8 cellular contexts compared by ENCODE assay signal in genomic region chr7:77798394-77799077, GRCh38. TPM values are rescaled to one million over a fixed set of nuclear protein-coding genes. Genes with fewer than 3 reads are reported as not detected.
DNase-seq lines count a peak whose midpoint lies in the region; ATAC-seq, FAIRE-seq and TF ChIP-seq lines count a peak whose summit lies in the region.

TSS of gene PHTF2 (plus strand) at chr7:77798773.
A gene with protein sequence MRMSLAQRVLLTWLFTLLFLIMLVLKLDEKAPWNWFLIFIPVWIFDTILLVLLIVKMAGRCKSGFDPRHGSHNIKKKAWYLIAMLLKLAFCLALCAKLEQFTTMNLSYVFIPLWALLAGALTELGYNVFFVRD (minus strand): TSS chr7:77798434. CDS start chr7:77794373, 4,061 bp downstream.

- H3K4me3 Mint-ChIP-seq in chondrocyte (ENCODE audit: unreplicated experiment) = peak within 1 kb of the TSS; percentile 81

- H3K9me3 ChIP-seq in BE2C = no peaks in the 10 kb centered on the region
- no peaks in the 10 kb centered on the region for H3K9me3 ChIP-seq in keratinocyte (ENCODE audit: control insufficient read depth, low read depth, low read length)

- dilution Hi-C loops in keratinocyte (cut with MboI; ENCODE audit: extremely low pct_ligation_motif_present, low sequenced_read_pairs) = no loop called here

- no peaks in the 10 kb centered on the region for H3K27me3 Mint-ChIP-seq in chondrocyte (ENCODE audit: low read depth)

- FAIRE-seq in keratinocyte (lab: Jason Lieb, UNC) = peak; percentile 52

- peak within 1 kb of the TSS; percentile 89 for H3K4me3 ChIP-seq in BE2C (ENCODE audit: low read depth, low read length)
- H3K4me3 ChIP-seq in keratinocyte (ENCODE audit: control insufficient read depth in 2 of 3, extremely low read depth in 1 of 3, insufficient read depth in 2 of 3, low read depth in 1 of 3, low read length in 3 of 3) = peak within 1 kb of the TSS; percentile 88 to 93 (median 89)

- DNase-seq in BE2C (peak; percentile 99), NCI-H510A (lab: John Stamatoyannopoulos, UW) (peak; percentile 94), chondrocyte (ENCODE audit: low spot score) (peak; percentile 99), keratinocyte (ENCODE audit: low read depth, low spot score) (peak; percentile 90)
- peak; percentile 84 for DNase-seq in activated CD4-positive, alpha-beta T cell treated with anti-CD3 and anti-CD28 coated beads for 1 hour
- peak; percentile 81 for DNase-seq in stimulated activated CD4-positive, alpha-beta T cell treated with anti-CD3 and anti-CD28 coated beads, Interleukin-15, amount 100 ng/mL, for 1 hour (ENCODE audit: low read depth in 1 of 2, low spot score in 1 of 2)

- peaks cover 50% of the 10 kb centered on the region for H3K4me1 Mint-ChIP-seq in chondrocyte (ENCODE audit: low read depth)

- H3K4me1 ChIP-seq in BE2C (no peaks in the 10 kb centered on the region; the same call in none of the 2 replicates), keratinocyte (ENCODE audit: control insufficient read depth, extremely low read depth, insufficient read depth, low read length) (peaks cover 17% of the 10 kb centered on the region)

- peak within 1 kb of the TSS; percentile 91 for H3K27ac ChIP-seq in keratinocyte (ENCODE audit: control insufficient read depth, insufficient read depth, low read length)

- peaks cover 70% of the 10 kb centered on the region for H3K79me2 ChIP-seq in keratinocyte (ENCODE audit: control insufficient read depth, insufficient read depth, low read length)

- H3K27me3 ChIP-seq in BE2C (no peaks in the 10 kb centered on the region), keratinocyte (ENCODE audit: control insufficient read depth, extremely low read depth, insufficient read depth, low read length) (no peaks in the 10 kb centered on the region)

- H3K36me3 Mint-ChIP-seq in chondrocyte (ENCODE audit: low read depth) = peaks cover 7% of the 10 kb centered on the region

- H3K27ac Mint-ChIP-seq in chondrocyte (ENCODE audit: unreplicated experiment) = peak within 1 kb of the TSS; percentile 91

- TF ChIP-seq POLR2A in GM19193 (IDR thresholded peaks at IDR 0.05; ENCODE audit: extremely low read depth, insufficient read depth, insufficient read length) = peak; percentile 61

- H4K20me1 ChIP-seq in keratinocyte (ENCODE audit: control insufficient read depth, extremely low read depth, insufficient read depth, low read length) = peaks cover 2% of the 10 kb centered on the region

- no peaks in the 10 kb centered on the region for H3K9me1 ChIP-seq in keratinocyte (ENCODE audit: control insufficient read depth, extremely low read depth, insufficient read depth, low read length)

- peak; percentile 56 for TF ChIP-seq CTCF in BE2C (IDR thresholded peaks at IDR 0.05; ENCODE audit: low read depth, low read length)
- TF ChIP-seq CTCF in chondrocyte (IDR thresholded peaks at IDR 0.05) = peak; percentile 79
- peak; percentile 46 to 75 (median 63) for TF ChIP-seq CTCF in keratinocyte (optimal IDR thresholded peaks at IDR 0.05 in 1 of 3, IDR thresholded peaks at IDR 0.05 in 1 of 3, conservative IDR thresholded peaks at IDR 0.05 in 1 of 3; ENCODE audit: extremely low read depth in 1 of 3, insufficient read depth in 2 of 3, low read length in 3 of 3)

- ATAC-seq in HG03439 (IDR thresholded peaks at IDR 0.05; ENCODE audit: unreplicated experiment) = peak; percentile 93

- peak within 1 kb of the TSS; percentile 98 for H3K4me2 ChIP-seq in keratinocyte (ENCODE audit: control insufficient read depth, extremely low read depth, insufficient read depth, low read depth, low read length)

- H3K36me3 ChIP-seq in BE2C (no peaks in the 10 kb centered on the region; the same call in none of the 2 replicates), keratinocyte (ENCODE audit: control insufficient read depth in 2 of 2, extremely low read depth in 1 of 2, insufficient read depth in 2 of 2, low read length in 2 of 2) (peaks cover 2 to 4% of the 10 kb centered on the region in 2 experiments)

- H2AFZ ChIP-seq in keratinocyte (ENCODE audit: control insufficient read depth, low read length) = peak within 1 kb of the TSS; percentile 95

- H3K9me3 Mint-ChIP-seq in chondrocyte (ENCODE audit: low read depth) = no peaks in the 10 kb centered on the region

- peak within 1 kb of the TSS; percentile 92 for H3K9ac ChIP-seq in keratinocyte (ENCODE audit: control insufficient read depth, extremely low read depth, insufficient read depth, low read length)

RNA-seq across cellular contexts. Expression of gene PHTF2, which starts in this region (rescaled TPM):
- polyA plus RNA-seq in BE2C (2012; ENCODE audit: insufficient read depth, insufficient read length, low read depth) = 6.5 TPM
- total RNA-seq in chondrocyte = 49.7 to 56.1 TPM (median 52.6 TPM) in 3 replicates
- polyA plus RNA-seq in keratinocyte = 13.6 to 24.1 TPM (median 16.4 TPM) in 3 replicates
- polyA plus RNA-seq in keratinocyte (2011; ENCODE audit: low read depth) = 25.6 TPM
- polyA plus RNA-seq in keratinocyte (2011; cell fraction: cytosol; rRNA removed) = 7.8 and 16.6 TPM in 2 replicates
- polyA plus RNA-seq in keratinocyte (2011; cell fraction: nucleus; rRNA removed) = 15.9 and 21.8 TPM in 2 replicates
- polyA plus RNA-seq in keratinocyte (2012; ENCODE audit: low replicate concordance) = 11.4 and 13.6 TPM in 2 replicates
- 5.1 to 26.1 TPM (median 8.6 TPM) in 3 replicates for polyA minus RNA-seq in keratinocyte
- polyA minus RNA-seq in keratinocyte (2011; cell fraction: cytosol; rRNA and poly(A)+ RNA removed) = 11.1 TPM
- 15.3 and 32.1 TPM in 2 replicates for polyA minus RNA-seq in keratinocyte (2011; cell fraction: nucleus; rRNA and poly(A)+ RNA removed)

RNA-seq across cellular contexts. Expression of the second gene that starts in this region (rescaled TPM):
- polyA plus RNA-seq in BE2C (2012; ENCODE audit: insufficient read depth, insufficient read length, low read depth) = 9.2 TPM
- total RNA-seq in chondrocyte = 15.3 to 16.6 TPM (median 15.5 TPM) in 3 replicates
- polyA plus RNA-seq in keratinocyte = 18.6 to 27.5 TPM (median 21.3 TPM) in 3 replicates
- 2.3 TPM for polyA plus RNA-seq in keratinocyte (2011; ENCODE audit: low read depth)
- 17.2 and 26.9 TPM in 2 replicates for polyA plus RNA-seq in keratinocyte (2011; cell fraction: cytosol; rRNA removed)
- polyA plus RNA-seq in keratinocyte (2011; cell fraction: nucleus; rRNA removed) = 16.2 and 20.6 TPM in 2 replicates
- polyA plus RNA-seq in keratinocyte (2012; ENCODE audit: low replicate concordance) = 15.8 and 16.0 TPM in 2 replicates
- polyA minus RNA-seq in keratinocyte = 1.5 to 9.4 TPM (median 7.6 TPM) in 3 replicates
- 5.4 TPM for polyA minus RNA-seq in keratinocyte (2011; cell fraction: cytosol; rRNA and poly(A)+ RNA removed)
- 3.7 and 6.0 TPM in 2 replicates for polyA minus RNA-seq in keratinocyte (2011; cell fraction: nucleus; rRNA and poly(A)+ RNA removed)

Comparison
In these comparisons a context has a peak if more than half of its experiments do, and no peak if none do; other contexts are left out.
1. Peak in every context shown above with its lines: DNase-seq, ATAC-seq, H3K4me3 ChIP-seq and H3K27ac ChIP-seq.